ENCODE assay signal across 26 cellular contexts in the genomic region with DNA sequence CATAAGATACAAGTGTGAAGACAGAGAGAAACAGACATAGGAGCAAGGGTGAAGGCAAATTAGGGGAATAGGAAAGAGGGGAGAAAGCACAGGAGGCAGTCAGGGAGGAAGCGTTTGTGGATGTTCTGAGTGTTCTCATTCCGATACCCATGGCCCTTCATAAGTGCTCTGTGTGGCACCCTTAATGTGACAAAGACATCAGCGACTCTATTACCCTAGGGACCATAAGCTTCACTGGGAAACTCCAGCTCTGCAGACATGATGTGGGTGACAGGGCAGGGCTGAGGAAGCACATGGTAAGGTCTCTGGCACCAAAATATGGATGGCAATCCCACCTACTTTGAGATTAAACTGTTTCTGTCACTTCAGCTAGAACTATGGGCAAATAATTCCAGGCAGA. TPM values are rescaled to one million over a fixed set of nuclear protein-coding genes. Genes with fewer than 3 reads are reported as not detected.
"Had no signal": no experiment of that assay in that cellular context is flagged by ENCODE, and none has a peak within 500 bp of the region (broad histone marks: within the 10 kb centered on the region; RNA-seq: fewer than 3 reads in every experiment).

No MANE protein-coding gene starts in this region.

- H3K27ac Mint-ChIP-seq: activated CD4-positive, alpha-beta memory T cell treated with anti-CD3 and anti-CD28 coated beads for 36 hours; activated naive CD8-positive, alpha-beta T cell treated with anti-CD3 and anti-CD28 coated beads, Interleukin-2, amount 10 ng/mL, durations not matched to agents 7 days and 5 days; activated T-helper 1 cell treated with anti-CD3 and anti-CD28 coated beads, Interleukin-12 subunit alpha, Interleukin-12 subunit beta, Interleukin-2, Interleukin-4 antibody, amounts not matched to agents 30 ng/mL and 10 ng/mL and 1 ng/mL, durations not matched to agents 14 hours and 24 hours and 36 hours; brain; endodermal cell; mesothelial cell of epicardium; nephron; WTC11 had no signal

- H3K27me3 ChIP-seq: tibial artery had no signal

- H3K4me1 Mint-ChIP-seq: activated naive CD8-positive, alpha-beta T cell treated with anti-CD3 and anti-CD28 coated beads, Interleukin-2, amount 10 ng/mL, durations not matched to agents 7 days and 5 days; brain; mesothelial cell of epicardium; nephron had no signal

- ATAC-seq: left lobe of liver, WTC11 had no signal

- DNase-seq: activated CD4-positive, alpha-beta memory T cell treated with anti-CD3 and anti-CD28 coated beads for 36 hours; activated CD4-positive, alpha-beta T cell treated with anti-CD3 and anti-CD28 coated beads for 4 hours; activated naive CD4-positive, alpha-beta T cell; activated naive CD8-positive, alpha-beta T cell treated with anti-CD3 and anti-CD28 coated beads, Interleukin-2, amount 10 ng/mL, durations not matched to agents 7 days and 5 days; activated T-cell treated with anti-CD3 and anti-CD28 coated beads for 4 hours; amygdala; caudate nucleus; endodermal cell; foreskin fibroblast; hippocampal formation; nucleus accumbens; posterior cingulate gyrus; spleen; stimulated activated CD4-positive, alpha-beta T cell treated with anti-CD3 and anti-CD28 coated beads, Interleukin-4, amount 100 ng/mL, for 4 hours; stimulated activated naive CD4-positive, alpha-beta T cell; tibial artery had no signal

- H3K4me3 Mint-ChIP-seq: activated CD4-positive, alpha-beta memory T cell treated with anti-CD3 and anti-CD28 coated beads for 36 hours; activated naive CD8-positive, alpha-beta T cell treated with anti-CD3 and anti-CD28 coated beads, Interleukin-2, amount 10 ng/mL, durations not matched to agents 7 days and 5 days; activated T-helper 1 cell treated with anti-CD3 and anti-CD28 coated beads, Interleukin-12 subunit alpha, Interleukin-12 subunit beta, Interleukin-2, Interleukin-4 antibody, amounts not matched to agents 30 ng/mL and 10 ng/mL and 1 ng/mL, durations not matched to agents 14 hours and 24 hours and 36 hours; brain; endodermal cell; mesothelial cell of epicardium; nephron; WTC11 had no signal

- H3K9me3 Mint-ChIP-seq: activated CD4-positive, alpha-beta memory T cell treated with anti-CD3 and anti-CD28 coated beads for 36 hours; activated naive CD8-positive, alpha-beta T cell treated with anti-CD3 and anti-CD28 coated beads, Interleukin-2, amount 10 ng/mL, durations not matched to agents 7 days and 5 days; activated T-helper 1 cell treated with anti-CD3 and anti-CD28 coated beads, Interleukin-12 subunit alpha, Interleukin-12 subunit beta, Interleukin-2, Interleukin-4 antibody, amounts not matched to agents 30 ng/mL and 10 ng/mL and 1 ng/mL, durations not matched to agents 14 hours and 24 hours and 36 hours; brain; endodermal cell; mesothelial cell of epicardium; nephron; WTC11 had no signal

- H3K4me1 ChIP-seq: tibial artery had no signal

- H3K9me3 ChIP-seq: spleen, tibial artery had no signal

- H3K4me3 ChIP-seq: lung, spleen, tibial artery had no signal

- H3K27ac ChIP-seq: epithelial cell of prostate, spleen, tibial artery had no signal

- H3K36me3 ChIP-seq: spleen, tibial artery had no signal

RNA-seq across cellular contexts. Expression of a gene that starts 33.0 kb away (rescaled TPM):
- total RNA-seq: activated CD4-positive, alpha-beta memory T cell treated with anti-CD3 and anti-CD28 coated beads for 36 hours; activated T-helper 1 cell treated with anti-CD3 and anti-CD28 coated beads, Interleukin-12 subunit alpha, Interleukin-12 subunit beta, Interleukin-2, Interleukin-4 antibody, amounts not matched to agents 30 ng/mL and 10 ng/mL and 1 ng/mL, durations not matched to agents 14 hours and 24 hours and 36 hours; glomerular endothelial cell had no signal
- polyA plus RNA-seq: keratinocyte had no signal
